Comparison of ENCODE assay signal across 20 cellular contexts in the genomic region with DNA sequence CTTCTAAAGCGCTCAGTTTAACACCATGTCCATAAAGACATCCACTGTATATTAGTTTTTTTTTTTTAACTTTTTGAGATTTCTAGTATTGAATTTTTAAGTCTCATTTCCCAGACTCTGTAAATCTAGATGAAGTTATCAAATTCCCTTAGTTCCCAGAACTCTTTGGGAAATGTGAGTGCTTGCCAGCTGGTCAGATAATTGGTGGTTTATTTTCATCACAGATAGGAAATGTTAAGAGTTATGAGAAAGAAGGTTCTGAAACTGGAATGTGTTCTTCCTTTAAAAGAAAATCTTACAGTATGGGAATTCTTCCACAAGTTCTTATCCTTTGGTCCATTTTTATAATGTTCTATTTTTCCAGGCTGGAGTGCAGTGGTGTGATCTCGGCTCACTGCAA.
DNase-seq lines count a peak whose midpoint lies in the region; ATAC-seq and TF ChIP-seq lines count a peak whose summit lies in the region.
"Had no signal": no experiment of that assay in that cellular context is flagged by ENCODE, and none has a peak within 500 bp of the region (broad histone marks: within the 10 kb centered on the region; RNA-seq: fewer than 3 reads in every experiment).

No MANE protein-coding gene starts in this region.

- H3K27me3 ChIP-seq in spleen (replicated peaks in 1 of 7): no peaks in the 10 kb centered on the region
- H3K27me3 ChIP-seq: BLaER1 had no signal

- intact Hi-C loops in spleen (cut with DNase I; ENCODE audit: low total_unique reads): no loop called here

- DNase-seq in EH (ENCODE audit: low read depth): peak; percentile 54
- no peak for DNase-seq in chondrocyte (ENCODE audit: low spot score)
- DNase-seq in WTC11 (ENCODE audit: low spot score): no peak
- no peak for DNase-seq in spleen
- DNase-seq: Caco-2; CD4-positive, CD25-positive, alpha-beta regulatory T cell; CD8-positive, alpha-beta T cell; DMS153; DND-41; EL; GDM1; H9 had no signal

- H3K27ac Mint-ChIP-seq in chondrocyte (ENCODE audit: unreplicated experiment): peak overlapping the region; percentile 76
- peak overlapping the region; percentile 42 to 71 (median 57) for H3K27ac Mint-ChIP-seq in nephron
- H3K27ac Mint-ChIP-seq in WTC11: no peak overlapping the region
- H3K27ac Mint-ChIP-seq: B cell; CD4-positive, CD25-positive, alpha-beta regulatory T cell; CD8-positive, alpha-beta T cell; GM23338 had no signal

- no peak for TF ChIP-seq POLR2A in spleen (IDR thresholded peaks at IDR 0.05)

- WGBS in spleen, 5 donors: 87 to 96% (median 89%) methylated on average over 2 of the region's 2 CpGs

- no peaks in the 10 kb centered on the region for H3K36me3 ChIP-seq in spleen

- H3K4me1 ChIP-seq in spleen: no peaks in the 10 kb centered on the region
- H3K4me1 ChIP-seq: BLaER1, Caco-2 had no signal

- no peaks in the 10 kb centered on the region for H3K27me3 Mint-ChIP-seq in chondrocyte (ENCODE audit: low read depth)
- H3K27me3 Mint-ChIP-seq in nephron (ENCODE audit: low read depth): no peaks in the 10 kb centered on the region
- no peaks in the 10 kb centered on the region for H3K27me3 Mint-ChIP-seq in WTC11 (ENCODE audit: low read depth)

- H3K4me3 ChIP-seq in spleen: no peak overlapping the region
- H3K4me3 ChIP-seq: BLaER1, GM12878, GM23338 had no signal

- H3K36me3 Mint-ChIP-seq in chondrocyte (ENCODE audit: low read depth) (peaks cover 8% of the 10 kb centered on the region), nephron (ENCODE audit: low read depth) (peaks cover 37% of the 10 kb centered on the region), WTC11 (peaks cover 11% of the 10 kb centered on the region)
- H3K36me3 Mint-ChIP-seq: CD4-positive, CD25-positive, alpha-beta regulatory T cell; CD8-positive, alpha-beta T cell had no signal

- TF ChIP-seq CTCF in chondrocyte (IDR thresholded peaks at IDR 0.05) (no peak), nephron (IDR thresholded peaks at IDR 0.05; ENCODE audit: unreplicated experiment in 3 of 3) (no peak), WTC11 (IDR thresholded peaks at IDR 0.05) (no peak), spleen (IDR thresholded peaks at IDR 0.05 in 8 of 11, conservative IDR thresholded peaks at IDR 0.05 in 3 of 11) (no peak)

- H3K9me3 Mint-ChIP-seq in chondrocyte (ENCODE audit: low read depth) (peaks cover 2% of the 10 kb centered on the region), nephron (peaks cover 3% of the 10 kb centered on the region), WTC11 (peaks cover 10% of the 10 kb centered on the region)

- CTCF ChIA-PET in WTC11 (lab: Charles Lee): interaction anchor here (1.2 kb wide), 1 partner anchor 10 kb away, joined by 5 read pairs; no protein-coding TSS in a partner anchor

- no peak overlapping the region for H3K4me3 Mint-ChIP-seq in chondrocyte (ENCODE audit: unreplicated experiment)
- H3K4me3 Mint-ChIP-seq in nephron: no peak overlapping the region
- no peak overlapping the region for H3K4me3 Mint-ChIP-seq in WTC11
- H3K4me3 Mint-ChIP-seq: B cell; CD4-positive, CD25-positive, alpha-beta regulatory T cell; CD8-positive, alpha-beta T cell; GM23338; H9 had no signal

- H3K4me1 Mint-ChIP-seq in chondrocyte (ENCODE audit: low read depth) (peaks cover 44% of the 10 kb centered on the region), nephron (peaks cover 14% of the 10 kb centered on the region), WTC11 (peaks cover 35% of the 10 kb centered on the region)
- H3K4me1 Mint-ChIP-seq: B cell; CD4-positive, CD25-positive, alpha-beta regulatory T cell had no signal

- no peak overlapping the region for H3K27ac ChIP-seq in spleen
- H3K27ac ChIP-seq: BLaER1, C4-2B had no signal

- H3K9me3 ChIP-seq in spleen: peaks cover 0 to 9% (median 0%) of the 10 kb centered on the region in 8 donors

- no peak for ATAC-seq in GM18511 (IDR thresholded peaks at IDR 0.05; ENCODE audit: unreplicated experiment)
- no peak for ATAC-seq in WTC11
- ATAC-seq: CD8-positive, alpha-beta T cell; GM12878; GM23338; HCT116 had no signal

- POLR2A ChIA-PET in WTC11 (lab: Charles Lee): interaction anchor here (0.7 kb wide), 1 partner anchor 29 kb away, joined by 5 read pairs; no protein-coding TSS in a partner anchor

TF ChIP-seq in WTC11, 78 proteins besides CTCF, POLR2A, EP300 and RAD21:
- TF ChIP-seq NR1H2 (CRISPR knock-in tag; IDR thresholded peaks at IDR 0.05): no peak
- TF ChIP-seq CREM (CRISPR knock-in tag; IDR thresholded peaks at IDR 0.05): no peak
- TF ChIP-seq OVOL2 (CRISPR knock-in tag; IDR thresholded peaks at IDR 0.05; ENCODE audit: borderline replicate concordance): no peak
- TF ChIP-seq NFE2L1 (CRISPR knock-in tag; IDR thresholded peaks at IDR 0.05): no peak
- no peak for TF ChIP-seq CREB1 (CRISPR knock-in tag; IDR thresholded peaks at IDR 0.05)
- TF ChIP-seq ZNF232 (CRISPR knock-in tag; IDR thresholded peaks at IDR 0.05): no peak
- TF ChIP-seq E2F5 (CRISPR knock-in tag; IDR thresholded peaks at IDR 0.05): no peak
- no peak for TF ChIP-seq ZNF317 (CRISPR knock-in tag; IDR thresholded peaks at IDR 0.05; ENCODE audit: borderline replicate concordance, low read depth)
TF ChIP-seq in WTC11: peak in this region for 0.
